ENCODE assay signal across 1 cellular context in the genomic region with DNA sequence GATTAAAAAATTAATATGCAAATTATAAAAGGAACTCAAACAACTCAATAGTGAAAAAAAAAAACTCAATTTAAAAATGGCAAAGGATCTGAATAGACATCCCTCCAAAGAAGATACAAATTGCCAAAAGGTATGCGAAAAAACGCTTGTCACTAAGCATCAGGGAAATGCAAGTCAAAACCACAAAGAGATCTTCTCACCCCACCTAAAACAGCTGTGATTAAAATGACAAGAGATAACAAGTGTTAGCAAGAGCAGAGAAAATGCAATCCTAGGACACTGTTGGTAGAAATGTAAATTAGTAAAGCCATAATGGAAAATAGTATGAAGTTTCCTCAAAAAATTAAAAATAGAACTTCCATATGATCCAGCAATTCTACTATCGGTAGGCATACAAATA.
TF ChIP-seq lines count a peak whose summit lies in the region.

No MANE protein-coding gene starts in this region.

TF ChIP-seq in K562, 482 proteins besides CTCF, POLR2A, EP300 and RAD21 (continued from another document):
- TF ChIP-seq, protein P1, sequence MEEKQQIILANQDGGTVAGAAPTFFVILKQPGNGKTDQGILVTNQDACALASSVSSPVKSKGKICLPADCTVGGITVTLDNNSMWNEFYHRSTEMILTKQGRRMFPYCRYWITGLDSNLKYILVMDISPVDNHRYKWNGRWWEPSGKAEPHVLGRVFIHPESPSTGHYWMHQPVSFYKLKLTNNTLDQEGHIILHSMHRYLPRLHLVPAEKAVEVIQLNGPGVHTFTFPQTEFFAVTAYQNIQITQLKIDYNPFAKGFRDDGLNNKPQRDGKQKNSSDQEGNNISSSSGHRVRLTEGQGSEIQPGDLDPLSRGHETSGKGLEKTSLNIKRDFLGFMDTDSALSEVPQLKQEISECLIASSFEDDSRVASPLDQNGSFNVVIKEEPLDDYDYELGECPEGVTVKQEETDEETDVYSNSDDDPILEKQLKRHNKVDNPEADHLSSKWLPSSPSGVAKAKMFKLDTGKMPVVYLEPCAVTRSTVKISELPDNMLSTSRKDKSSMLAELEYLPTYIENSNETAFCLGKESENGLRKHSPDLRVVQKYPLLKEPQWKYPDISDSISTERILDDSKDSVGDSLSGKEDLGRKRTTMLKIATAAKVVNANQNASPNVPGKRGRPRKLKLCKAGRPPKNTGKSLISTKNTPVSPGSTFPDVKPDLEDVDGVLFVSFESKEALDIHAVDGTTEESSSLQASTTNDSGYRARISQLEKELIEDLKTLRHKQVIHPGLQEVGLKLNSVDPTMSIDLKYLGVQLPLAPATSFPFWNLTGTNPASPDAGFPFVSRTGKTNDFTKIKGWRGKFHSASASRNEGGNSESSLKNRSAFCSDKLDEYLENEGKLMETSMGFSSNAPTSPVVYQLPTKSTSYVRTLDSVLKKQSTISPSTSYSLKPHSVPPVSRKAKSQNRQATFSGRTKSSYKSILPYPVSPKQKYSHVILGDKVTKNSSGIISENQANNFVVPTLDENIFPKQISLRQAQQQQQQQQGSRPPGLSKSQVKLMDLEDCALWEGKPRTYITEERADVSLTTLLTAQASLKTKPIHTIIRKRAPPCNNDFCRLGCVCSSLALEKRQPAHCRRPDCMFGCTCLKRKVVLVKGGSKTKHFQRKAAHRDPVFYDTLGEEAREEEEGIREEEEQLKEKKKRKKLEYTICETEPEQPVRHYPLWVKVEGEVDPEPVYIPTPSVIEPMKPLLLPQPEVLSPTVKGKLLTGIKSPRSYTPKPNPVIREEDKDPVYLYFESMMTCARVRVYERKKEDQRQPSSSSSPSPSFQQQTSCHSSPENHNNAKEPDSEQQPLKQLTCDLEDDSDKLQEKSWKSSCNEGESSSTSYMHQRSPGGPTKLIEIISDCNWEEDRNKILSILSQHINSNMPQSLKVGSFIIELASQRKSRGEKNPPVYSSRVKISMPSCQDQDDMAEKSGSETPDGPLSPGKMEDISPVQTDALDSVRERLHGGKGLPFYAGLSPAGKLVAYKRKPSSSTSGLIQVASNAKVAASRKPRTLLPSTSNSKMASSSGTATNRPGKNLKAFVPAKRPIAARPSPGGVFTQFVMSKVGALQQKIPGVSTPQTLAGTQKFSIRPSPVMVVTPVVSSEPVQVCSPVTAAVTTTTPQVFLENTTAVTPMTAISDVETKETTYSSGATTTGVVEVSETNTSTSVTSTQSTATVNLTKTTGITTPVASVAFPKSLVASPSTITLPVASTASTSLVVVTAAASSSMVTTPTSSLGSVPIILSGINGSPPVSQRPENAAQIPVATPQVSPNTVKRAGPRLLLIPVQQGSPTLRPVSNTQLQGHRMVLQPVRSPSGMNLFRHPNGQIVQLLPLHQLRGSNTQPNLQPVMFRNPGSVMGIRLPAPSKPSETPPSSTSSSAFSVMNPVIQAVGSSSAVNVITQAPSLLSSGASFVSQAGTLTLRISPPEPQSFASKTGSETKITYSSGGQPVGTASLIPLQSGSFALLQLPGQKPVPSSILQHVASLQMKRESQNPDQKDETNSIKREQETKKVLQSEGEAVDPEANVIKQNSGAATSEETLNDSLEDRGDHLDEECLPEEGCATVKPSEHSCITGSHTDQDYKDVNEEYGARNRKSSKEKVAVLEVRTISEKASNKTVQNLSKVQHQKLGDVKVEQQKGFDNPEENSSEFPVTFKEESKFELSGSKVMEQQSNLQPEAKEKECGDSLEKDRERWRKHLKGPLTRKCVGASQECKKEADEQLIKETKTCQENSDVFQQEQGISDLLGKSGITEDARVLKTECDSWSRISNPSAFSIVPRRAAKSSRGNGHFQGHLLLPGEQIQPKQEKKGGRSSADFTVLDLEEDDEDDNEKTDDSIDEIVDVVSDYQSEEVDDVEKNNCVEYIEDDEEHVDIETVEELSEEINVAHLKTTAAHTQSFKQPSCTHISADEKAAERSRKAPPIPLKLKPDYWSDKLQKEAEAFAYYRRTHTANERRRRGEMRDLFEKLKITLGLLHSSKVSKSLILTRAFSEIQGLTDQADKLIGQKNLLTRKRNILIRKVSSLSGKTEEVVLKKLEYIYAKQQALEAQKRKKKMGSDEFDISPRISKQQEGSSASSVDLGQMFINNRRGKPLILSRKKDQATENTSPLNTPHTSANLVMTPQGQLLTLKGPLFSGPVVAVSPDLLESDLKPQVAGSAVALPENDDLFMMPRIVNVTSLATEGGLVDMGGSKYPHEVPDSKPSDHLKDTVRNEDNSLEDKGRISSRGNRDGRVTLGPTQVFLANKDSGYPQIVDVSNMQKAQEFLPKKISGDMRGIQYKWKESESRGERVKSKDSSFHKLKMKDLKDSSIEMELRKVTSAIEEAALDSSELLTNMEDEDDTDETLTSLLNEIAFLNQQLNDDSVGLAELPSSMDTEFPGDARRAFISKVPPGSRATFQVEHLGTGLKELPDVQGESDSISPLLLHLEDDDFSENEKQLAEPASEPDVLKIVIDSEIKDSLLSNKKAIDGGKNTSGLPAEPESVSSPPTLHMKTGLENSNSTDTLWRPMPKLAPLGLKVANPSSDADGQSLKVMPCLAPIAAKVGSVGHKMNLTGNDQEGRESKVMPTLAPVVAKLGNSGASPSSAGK (IDR thresholded peaks at IDR 0.05): no peak
- TF ChIP-seq ARID1B (IDR thresholded peaks at IDR 0.05): peak; percentile 51
- TF ChIP-seq, protein P2, sequence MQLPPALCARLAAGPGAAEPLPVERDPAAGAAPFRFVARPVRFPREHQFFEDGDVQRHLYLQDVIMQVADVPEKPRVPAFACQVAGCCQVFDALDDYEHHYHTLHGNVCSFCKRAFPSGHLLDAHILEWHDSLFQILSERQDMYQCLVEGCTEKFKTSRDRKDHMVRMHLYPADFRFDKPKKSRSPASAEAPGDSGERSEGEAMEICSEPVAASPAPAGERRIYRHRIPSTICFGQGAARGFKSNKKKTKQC (CRISPR knock-in tag; IDR thresholded peaks at IDR 0.05): no peak
- TF ChIP-seq, protein P3, sequence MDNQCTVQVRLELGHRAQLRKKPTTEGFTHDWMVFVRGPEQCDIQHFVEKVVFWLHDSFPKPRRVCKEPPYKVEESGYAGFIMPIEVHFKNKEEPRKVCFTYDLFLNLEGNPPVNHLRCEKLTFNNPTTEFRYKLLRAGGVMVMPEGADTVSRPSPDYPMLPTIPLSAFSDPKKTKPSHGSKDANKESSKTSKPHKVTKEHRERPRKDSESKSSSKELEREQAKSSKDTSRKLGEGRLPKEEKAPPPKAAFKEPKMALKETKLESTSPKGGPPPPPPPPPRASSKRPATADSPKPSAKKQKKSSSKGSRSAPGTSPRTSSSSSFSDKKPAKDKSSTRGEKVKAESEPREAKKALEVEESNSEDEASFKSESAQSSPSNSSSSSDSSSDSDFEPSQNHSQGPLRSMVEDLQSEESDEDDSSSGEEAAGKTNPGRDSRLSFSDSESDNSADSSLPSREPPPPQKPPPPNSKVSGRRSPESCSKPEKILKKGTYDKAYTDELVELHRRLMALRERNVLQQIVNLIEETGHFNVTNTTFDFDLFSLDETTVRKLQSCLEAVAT (IDR thresholded peaks at IDR 0.05): 0 out of 4 replicates have a peak, but pooled peaks of 1 of the 2 experiments have one; percentile 34
